ENCODE assay signal across 8 cellular contexts in genomic region chr2:87508784-87509183, GRCh38.
DNase-seq lines count a peak whose midpoint lies in the region; ATAC-seq and TF ChIP-seq lines count a peak whose summit lies in the region.
"Not testable (repeated sequence)": the region's sequence is repeated elsewhere in the genome, so short reads cannot be mapped to it uniquely, and the experiment has no call there.

No MANE protein-coding gene starts in this region.

- H3K27ac ChIP-seq in ACC112 (ENCODE audit: low read depth, low read length) (peak overlapping the region; percentile 79), KMS-11 (peak overlapping the region; percentile 87)
- peak overlapping the region; percentile 75 for H3K27ac ChIP-seq in naive thymus-derived CD4-positive, alpha-beta T cell (ENCODE audit: low read depth, low read length)

- not testable (repeated sequence) for H3K4me1 Mint-ChIP-seq in T-helper 1 cell treated with Interleukin-12 subunit alpha and Interleukin-12 subunit beta and Interleukin-4 antibody, amounts not matched to agents 30 μg/mL and 1 μg/mL, for 36 hours (ENCODE audit: low read depth); stimulated activated effector memory CD8-positive, alpha-beta T cell treated with anti-CD3 and anti-CD28 coated beads, Interleukin-12 subunit alpha, Interleukin-12 subunit beta, amount 100 ng/mL, for 72 hours
- H3K4me1 Mint-ChIP-seq in activated CD8-positive, alpha-beta T cell treated with anti-CD3 and anti-CD28 coated beads, Interleukin-2, amount 10 ng/mL, durations not matched to agents 7 days and 5 days (ENCODE audit: low read depth): peaks cover 15% of the 10 kb centered on the region
- H3K4me1 Mint-ChIP-seq in activated naive CD4-positive, alpha-beta T cell treated with anti-CD3 and anti-CD28 coated beads, Interleukin-2, amount 10 ng/mL, durations not matched to agents 7 days and 5 days: peaks cover 21% of the 10 kb centered on the region
- peaks cover 16% of the 10 kb centered on the region for H3K4me1 Mint-ChIP-seq in chondrocyte (ENCODE audit: low read depth)
- peaks cover 0 to 14% (median 11%) of the 10 kb centered on the region in 7 donors for H3K4me1 Mint-ChIP-seq in naive thymus-derived CD4-positive, alpha-beta T cell

- H3K4me1 ChIP-seq in ACC112 (ENCODE audit: control insufficient read depth, insufficient read depth, low read length, unreplicated experiment) (peaks cover 11% of the 10 kb centered on the region), KMS-11 (ENCODE audit: low read depth, poor library complexity, severe bottlenecking) (peaks cover 28% of the 10 kb centered on the region)
- H3K4me1 ChIP-seq in naive thymus-derived CD4-positive, alpha-beta T cell (ENCODE audit: control insufficient read depth in 2 of 2, insufficient read depth in 2 of 2, low read length in 2 of 2): peaks cover 6 to 15% of the 10 kb centered on the region in 2 donors

- not testable (repeated sequence) for H3K36me3 Mint-ChIP-seq in T-helper 1 cell treated with Interleukin-12 subunit alpha and Interleukin-12 subunit beta and Interleukin-4 antibody, amounts not matched to agents 30 μg/mL and 1 μg/mL, for 36 hours (ENCODE audit: low read depth); activated CD8-positive, alpha-beta T cell treated with anti-CD3 and anti-CD28 coated beads, Interleukin-2, amount 10 ng/mL, durations not matched to agents 7 days and 5 days (ENCODE audit: low read depth); activated naive CD4-positive, alpha-beta T cell treated with anti-CD3 and anti-CD28 coated beads, Interleukin-2, amount 10 ng/mL, durations not matched to agents 7 days and 5 days; chondrocyte (ENCODE audit: low read depth); naive thymus-derived CD4-positive, alpha-beta T cell; stimulated activated effector memory CD8-positive, alpha-beta T cell treated with anti-CD3 and anti-CD28 coated beads, Interleukin-12 subunit alpha, Interleukin-12 subunit beta, amount 100 ng/mL, for 72 hours

- not testable (repeated sequence) for TF ChIP-seq CTCF in KMS-11 (conservative IDR thresholded peaks at IDR 0.05; ENCODE audit: low read depth, low read length); chondrocyte (IDR thresholded peaks at IDR 0.05)

- H3K4me2 ChIP-seq in KMS-11: peak overlapping the region; percentile 82; the same call in 1 of the 2 replicates

- H3K9ac ChIP-seq in KMS-11: not testable (repeated sequence)

- DNase-seq in activated CD8-positive, alpha-beta T cell treated with anti-CD3 and anti-CD28 coated beads, Interleukin-2, amount 10 ng/mL, durations not matched to agents 7 days and 5 days; activated naive CD4-positive, alpha-beta T cell treated with anti-CD3 and anti-CD28 coated beads, Interleukin-2, amount 10 ng/mL, durations not matched to agents 7 days and 5 days; chondrocyte (ENCODE audit: low spot score); naive thymus-derived CD4-positive, alpha-beta T cell; stimulated activated effector memory CD8-positive, alpha-beta T cell treated with anti-CD3 and anti-CD28 coated beads, Interleukin-12 subunit alpha, Interleukin-12 subunit beta, amount 100 ng/mL, for 72 hours (ENCODE audit: low spot score in 2 of 2): not testable (repeated sequence)

- H3K27me3 Mint-ChIP-seq in T-helper 1 cell treated with Interleukin-12 subunit alpha and Interleukin-12 subunit beta and Interleukin-4 antibody, amounts not matched to agents 30 μg/mL and 1 μg/mL, for 36 hours (ENCODE audit: low read depth); activated CD8-positive, alpha-beta T cell treated with anti-CD3 and anti-CD28 coated beads, Interleukin-2, amount 10 ng/mL, durations not matched to agents 7 days and 5 days (ENCODE audit: low read depth); activated naive CD4-positive, alpha-beta T cell treated with anti-CD3 and anti-CD28 coated beads, Interleukin-2, amount 10 ng/mL, durations not matched to agents 7 days and 5 days; chondrocyte (ENCODE audit: low read depth); naive thymus-derived CD4-positive, alpha-beta T cell: not testable (repeated sequence)

- H3K79me2 ChIP-seq in ACC112 (ENCODE audit: control insufficient read depth, insufficient read depth, low read length, unreplicated experiment) (peaks cover 18% of the 10 kb centered on the region), KMS-11 (ENCODE audit: insufficient read depth, low read depth) (peaks cover 17% of the 10 kb centered on the region; the same call in 1 of the 2 replicates)

- not testable (repeated sequence) for H2AFZ ChIP-seq in ACC112 (ENCODE audit: low read length, unreplicated experiment); KMS-11 (ENCODE audit: low read depth)

- POLR2A ChIA-PET in activated CD8-positive, alpha-beta T cell treated with anti-CD3 and anti-CD28 coated beads, Interleukin-2, amount 10 ng/mL, durations not matched to agents 7 days and 5 days (lab: Charles Lee); naive thymus-derived CD4-positive, alpha-beta T cell (lab: Charles Lee): not testable (repeated sequence)

- not testable (repeated sequence) for H3K27me3 ChIP-seq in ACC112 (ENCODE audit: insufficient read depth, low read length); KMS-11 (ENCODE audit: insufficient read depth, low read depth); naive thymus-derived CD4-positive, alpha-beta T cell (ENCODE audit: control insufficient read depth in 2 of 2, insufficient read depth in 2 of 2, low read length in 2 of 2)

- not testable (repeated sequence) for H4K20me1 ChIP-seq in KMS-11 (ENCODE audit: insufficient read depth)

- not testable (repeated sequence) for H3K9me3 ChIP-seq in naive thymus-derived CD4-positive, alpha-beta T cell (ENCODE audit: control insufficient read depth in 2 of 3, low read length in 3 of 3)

- not testable (repeated sequence) for ATAC-seq in activated CD8-positive, alpha-beta T cell treated with anti-CD3 and anti-CD28 coated beads, Interleukin-2, amount 10 ng/mL, durations not matched to agents 7 days and 5 days; naive thymus-derived CD4-positive, alpha-beta T cell
- peak; percentile 54 for ATAC-seq in stimulated activated effector memory CD8-positive, alpha-beta T cell treated with anti-CD3 and anti-CD28 coated beads, Interleukin-12 subunit alpha, Interleukin-12 subunit beta, amount 100 ng/mL, for 72 hours

- not testable (repeated sequence) for H3K36me3 ChIP-seq in ACC112 (ENCODE audit: insufficient read depth, low read length); KMS-11 (ENCODE audit: insufficient read depth); naive thymus-derived CD4-positive, alpha-beta T cell (ENCODE audit: control insufficient read depth in 2 of 3, insufficient read depth in 3 of 3, low read length in 3 of 3)

- H3K27ac Mint-ChIP-seq in T-helper 1 cell treated with Interleukin-12 subunit alpha and Interleukin-12 subunit beta and Interleukin-4 antibody, amounts not matched to agents 30 μg/mL and 1 μg/mL, for 36 hours: peak overlapping the region; percentile 82
- H3K27ac Mint-ChIP-seq in activated CD8-positive, alpha-beta T cell treated with anti-CD3 and anti-CD28 coated beads, Interleukin-2, amount 10 ng/mL, durations not matched to agents 7 days and 5 days: peak overlapping the region; percentile 83
- peak overlapping the region; percentile 91 for H3K27ac Mint-ChIP-seq in activated naive CD4-positive, alpha-beta T cell treated with anti-CD3 and anti-CD28 coated beads, Interleukin-2, amount 10 ng/mL, durations not matched to agents 7 days and 5 days
- H3K27ac Mint-ChIP-seq in chondrocyte (ENCODE audit: unreplicated experiment): peak overlapping the region; percentile 41
- peak overlapping the region in 8 of 9 donors; percentile 76 to 95 (median 89) for H3K27ac Mint-ChIP-seq in naive thymus-derived CD4-positive, alpha-beta T cell
- peak overlapping the region; percentile 60 for H3K27ac Mint-ChIP-seq in stimulated activated effector memory CD8-positive, alpha-beta T cell treated with anti-CD3 and anti-CD28 coated beads, Interleukin-12 subunit alpha, Interleukin-12 subunit beta, amount 100 ng/mL, for 72 hours

- peak overlapping the region; percentile 46 for H3K4me3 Mint-ChIP-seq in T-helper 1 cell treated with Interleukin-12 subunit alpha and Interleukin-12 subunit beta and Interleukin-4 antibody, amounts not matched to agents 30 μg/mL and 1 μg/mL, for 36 hours
- peak overlapping the region; percentile 29 for H3K4me3 Mint-ChIP-seq in activated CD8-positive, alpha-beta T cell treated with anti-CD3 and anti-CD28 coated beads, Interleukin-2, amount 10 ng/mL, durations not matched to agents 7 days and 5 days
- not testable (repeated sequence) for H3K4me3 Mint-ChIP-seq in activated naive CD4-positive, alpha-beta T cell treated with anti-CD3 and anti-CD28 coated beads, Interleukin-2, amount 10 ng/mL, durations not matched to agents 7 days and 5 days; chondrocyte (ENCODE audit: unreplicated experiment)
- peak overlapping the region in 4 of 10 donors; percentile 3 to 57 (median 30) for H3K4me3 Mint-ChIP-seq in naive thymus-derived CD4-positive, alpha-beta T cell
- H3K4me3 Mint-ChIP-seq in stimulated activated effector memory CD8-positive, alpha-beta T cell treated with anti-CD3 and anti-CD28 coated beads, Interleukin-12 subunit alpha, Interleukin-12 subunit beta, amount 100 ng/mL, for 72 hours: peak overlapping the region; percentile 48

- not testable (repeated sequence) for H3K9me3 Mint-ChIP-seq in T-helper 1 cell treated with Interleukin-12 subunit alpha and Interleukin-12 subunit beta and Interleukin-4 antibody, amounts not matched to agents 30 μg/mL and 1 μg/mL, for 36 hours; activated CD8-positive, alpha-beta T cell treated with anti-CD3 and anti-CD28 coated beads, Interleukin-2, amount 10 ng/mL, durations not matched to agents 7 days and 5 days (ENCODE audit: insufficient read depth); activated naive CD4-positive, alpha-beta T cell treated with anti-CD3 and anti-CD28 coated beads, Interleukin-2, amount 10 ng/mL, durations not matched to agents 7 days and 5 days; chondrocyte (ENCODE audit: low read depth); naive thymus-derived CD4-positive, alpha-beta T cell; stimulated activated effector memory CD8-positive, alpha-beta T cell treated with anti-CD3 and anti-CD28 coated beads, Interleukin-12 subunit alpha, Interleukin-12 subunit beta, amount 100 ng/mL, for 72 hours

- H3K4me3 ChIP-seq in ACC112 (ENCODE audit: low read depth, low read length); KMS-11 (IDR thresholded peaks at IDR 0.05; ENCODE audit: insufficient read depth, low read depth, low read length); naive thymus-derived CD4-positive, alpha-beta T cell (ENCODE audit: low read length): not testable (repeated sequence)

- intact Hi-C loops in naive thymus-derived CD4-positive, alpha-beta T cell (cut with micrococcal nuclease): not testable (repeated sequence)

- CTCF ChIA-PET in activated CD8-positive, alpha-beta T cell treated with anti-CD3 and anti-CD28 coated beads, Interleukin-2, amount 10 ng/mL, durations not matched to agents 7 days and 5 days (lab: Charles Lee); activated naive CD4-positive, alpha-beta T cell treated with anti-CD3 and anti-CD28 coated beads, Interleukin-2, amount 10 ng/mL, durations not matched to agents 7 days and 5 days (lab: Charles Lee); naive thymus-derived CD4-positive, alpha-beta T cell (lab: Charles Lee): not testable (repeated sequence)

Comparison
In these comparisons a context has a peak if more than half of its experiments do, and no peak if none do; other contexts are left out.
1. H3K27ac Mint-ChIP-seq: peak in every context shown above with its lines; median percentile 91 in activated naive CD4-positive, alpha-beta T cell treated with anti-CD3 and anti-CD28 coated beads, Interleukin-2, amount 10 ng/mL, durations not matched to agents 7 days and 5 days; 89 in naive thymus-derived CD4-positive, alpha-beta T cell; 83 in activated CD8-positive, alpha-beta T cell treated with anti-CD3 and anti-CD28 coated beads, Interleukin-2, amount 10 ng/mL, durations not matched to agents 7 days and 5 days; 82 in T-helper 1 cell treated with Interleukin-12 subunit alpha and Interleukin-12 subunit beta and Interleukin-4 antibody, amounts not matched to agents 30 μg/mL and 1 μg/mL, for 36 hours; 60 in stimulated activated effector memory CD8-positive, alpha-beta T cell treated with anti-CD3 and anti-CD28 coated beads, Interleukin-12 subunit alpha, Interleukin-12 subunit beta, amount 100 ng/mL, for 72 hours; 41 in chondrocyte.